In genomic region chr21:32137266-32137665, GRCh38 we compare ENCODE assay signal across 24 cellular contexts.
DNase-seq lines count a peak whose midpoint lies in the region; TF ChIP-seq lines count a peak whose summit lies in the region.
"Had no signal": no experiment of that assay in that cellular context is flagged by ENCODE, and none has a peak within 500 bp of the region (broad histone marks: within the 10 kb centered on the region; RNA-seq: fewer than 3 reads in every experiment).

No MANE protein-coding gene starts in this region.

- H3K4me3 ChIP-seq in Jurkat, Clone E6-1 (ENCODE audit: low read length), result no peak overlapping the region
- H3K4me3 ChIP-seq in ascending aorta, result no peak overlapping the region
- H3K4me3 ChIP-seq: body of pancreas, esophagus muscularis mucosa, PC-9, tibial artery had no signal

- no peak for TF ChIP-seq CTCF in ascending aorta (IDR thresholded peaks at IDR 0.05)

- peaks cover 0 to 6% of the 10 kb centered on the region in 2 donors for H3K4me1 ChIP-seq in ascending aorta
- H3K4me1 ChIP-seq: body of pancreas had no signal

- H3K9me3 ChIP-seq in ascending aorta, result no peaks in the 10 kb centered on the region
- H3K9me3 ChIP-seq: body of pancreas, tibial artery had no signal

- no peaks in the 10 kb centered on the region for H3K36me3 ChIP-seq in ascending aorta
- H3K36me3 ChIP-seq: esophagus muscularis mucosa, tibial artery had no signal

- DNase-seq in Daoy (ENCODE audit: low read depth) (peak; percentile 34), NCI-H345 treated with DMSO at 0.1 percent for 48 hours (lab: John Stamatoyannopoulos, UW; ENCODE audit: unreplicated experiment) (peak; percentile 85), dermis blood vessel endothelial cell (peak; percentile 3), AG08395 (ENCODE audit: low spot score) (no peak), NCI-H187 (lab: John Stamatoyannopoulos, UW) (no peak), ureter (ENCODE audit: low spot score) (no peak), ascending aorta (ENCODE audit: low spot score in 2 of 2) (no peak)
- DNase-seq in Jurkat, Clone E6-1 (ENCODE audit: low read depth, low spot score), result peak; percentile 22
- DNase-seq: activated CD4-positive, alpha-beta memory T cell treated with anti-CD3 and anti-CD28 coated beads, Interleukin-2, amount 10 ng/mL, durations not matched to agents 7 days and 5 days; activated CD4-positive, alpha-beta T cell treated with anti-CD3 and anti-CD28 coated beads for 1 hour; activated CD8-positive, alpha-beta memory T cell treated with anti-CD3 and anti-CD28 coated beads, Interleukin-2, amount 50 U/mL, for 4 hours; activated naive CD4-positive, alpha-beta T cell treated with Interleukin-2 at 50 U/mL for 16 hours; body of pancreas; foreskin fibroblast; H7; kidney; naive B cell; NCI-H1105; NCI-H510A; PC-9; Right ventricle myocardium superior; stimulated activated CD4-positive, alpha-beta T cell treated with anti-CD3 and anti-CD28 coated beads, Interleukin-4, amount 100 ng/mL, for 1 hour; tibial artery had no signal

- no peaks in the 10 kb centered on the region for H3K27me3 ChIP-seq in ascending aorta
- H3K27me3 ChIP-seq: body of pancreas, esophagus muscularis mucosa, tibial artery had no signal

- intact Hi-C loops in ascending aorta (cut with DNase I), result loop anchor here (5.0 kb wide), 1 partner anchor 120 kb away; no protein-coding TSS in a partner anchor

- H3K27ac ChIP-seq in ascending aorta, result no peak overlapping the region
- H3K27ac ChIP-seq: body of pancreas, esophagus muscularis mucosa, PC-9, tibial artery had no signal

Comparison
In these comparisons a context has a peak if more than half of its experiments do, and no peak if none do; other contexts are left out.
1. DNase-seq: peak in Daoy (single experiment), Jurkat, Clone E6-1 (single experiment), NCI-H345 treated with DMSO at 0.1 percent for 48 hours (single experiment) and dermis blood vessel endothelial cell (single experiment); none in AG08395 (single experiment), NCI-H187 (0 of 2), ureter (single experiment) and ascending aorta (0 of 2).